Comparison of ENCODE assay signal across 9 cellular contexts in the genomic region with DNA sequence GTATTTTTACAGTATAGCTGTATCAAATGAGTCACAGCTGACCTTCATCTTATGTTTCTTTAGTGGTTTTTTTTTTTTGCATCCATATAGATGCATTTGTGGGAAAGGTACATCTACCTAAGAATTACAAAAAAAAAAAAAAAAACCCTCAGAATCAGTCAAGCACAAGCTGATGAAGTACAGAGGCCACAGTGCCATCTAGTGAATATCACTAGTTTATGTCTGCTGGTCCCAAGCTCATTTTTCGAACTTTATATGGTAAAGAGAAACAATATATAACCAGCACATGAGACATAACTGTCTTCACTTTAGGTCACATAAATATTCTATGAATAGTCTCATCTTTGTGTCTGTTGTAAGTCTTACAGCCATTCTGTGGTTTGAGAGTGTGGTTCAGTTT.
A peak's percentile ranks its signal among the peaks of the same experiment; 100 is the strongest.
DNase-seq lines count a peak whose midpoint lies in the region; ATAC-seq and TF ChIP-seq lines count a peak whose summit lies in the region.
"Had no signal": no experiment of that assay in that cellular context is flagged by ENCODE, and none has a peak within 500 bp of the region (broad histone marks: within the 10 kb centered on the region; RNA-seq: fewer than 3 reads in every experiment).

No MANE protein-coding gene starts in this region.

- CTCF ChIA-PET in PC-3 (lab: Charles Lee): interaction anchor here (0.5 to 1.2 kb wide), 5 partner anchors 111 to 288 kb away, joined by 3 to 18 read pairs (median 7); partner anchors contain the start of gene GDPD2

- DNase-seq in CD1c-positive myeloid dendritic cell (ENCODE audit: extremely low spot score) (peak; percentile 1), PC-3 (peak; percentile 49), glomerular endothelial cell (ENCODE audit: extremely low read depth, low read depth, low spot score) (peak; percentile 4), T-helper 17 cell (no peak), upper lobe of right lung (no peak)

- no peaks in the 10 kb centered on the region for H3K27me3 Mint-ChIP-seq in T-helper 17 cell
- H3K27me3 Mint-ChIP-seq: memory B cell had no signal

- no peaks in the 10 kb centered on the region for H3K4me1 Mint-ChIP-seq in T-helper 17 cell
- H3K4me1 Mint-ChIP-seq: memory B cell had no signal

- no peak overlapping the region for H2AFZ ChIP-seq in PC-3 (ENCODE audit: low read length)

- H3K27me3 ChIP-seq in PC-3 (ENCODE audit: low read length) (peaks cover 16% of the 10 kb centered on the region), upper lobe of right lung (no peaks in the 10 kb centered on the region)

- H3K36me3 ChIP-seq in PC-3 (ENCODE audit: low read depth, low read length) (no peaks in the 10 kb centered on the region), upper lobe of right lung (no peaks in the 10 kb centered on the region)

- H3K4me2 ChIP-seq in PC-3 (ENCODE audit: low read length): no peak overlapping the region

- peak; percentile 58; the same call in 1 of the 2 replicates for TF ChIP-seq CTCF in PC-3 (conservative IDR thresholded peaks at IDR 0.05; ENCODE audit: low read depth, low read length)
- no peak for TF ChIP-seq CTCF in upper lobe of right lung (IDR thresholded peaks at IDR 0.05)

- H3K27ac ChIP-seq in PC-3 (ENCODE audit: low read length) (no peak overlapping the region), upper lobe of right lung (no peak overlapping the region)

- H3K9me2 ChIP-seq in PC-3 (replicated peaks; ENCODE audit: low read length): no peaks in the 10 kb centered on the region

- BruUV-seq in PC-3 (replicated peaks; lab: Mats Ljungman, UMichigan): no TSS peak

- no peaks in the 10 kb centered on the region for H4K20me1 ChIP-seq in PC-3 (ENCODE audit: low read length)

- H3F3A ChIP-seq in PC-3 (ENCODE audit: low read length, unreplicated experiment): no peaks in the 10 kb centered on the region

- H3K36me3 Mint-ChIP-seq in T-helper 17 cell (ENCODE audit: low read depth): no peaks in the 10 kb centered on the region
- H3K36me3 Mint-ChIP-seq: memory B cell had no signal

- no peak overlapping the region for H3K27ac Mint-ChIP-seq in T-helper 17 cell
- H3K27ac Mint-ChIP-seq: memory B cell had no signal

- H3K4me3 ChIP-seq in PC-3 (ENCODE audit: low read length) (no peak overlapping the region), upper lobe of right lung (no peak overlapping the region)

- H3K9ac ChIP-seq in PC-3 (ENCODE audit: low read length): no peak overlapping the region

- H3K4me3 Mint-ChIP-seq in T-helper 17 cell: no peak overlapping the region
- H3K4me3 Mint-ChIP-seq: memory B cell had no signal

- POLR2A ChIA-PET in PC-3 (lab: Charles Lee; ENCODE audit: unreplicated experiment): interaction anchor here (0.5 to 0.6 kb wide), 2 partner anchors 183 to 530 kb away, joined by 3 to 6 read pairs; no protein-coding TSS in a partner anchor

- ATAC-seq in GM18867 (IDR thresholded peaks at IDR 0.05; ENCODE audit: unreplicated experiment): peak; percentile 45
- peak; percentile 50 for ATAC-seq in PC-3
- ATAC-seq in T-helper 17 cell: no peak
- ATAC-seq in GM18870 (IDR thresholded peaks at IDR 0.05; ENCODE audit: unreplicated experiment): no peak
- ATAC-seq in upper lobe of right lung: no peak
- no peak for ATAC-seq in HG03432 (IDR thresholded peaks at IDR 0.05; ENCODE audit: unreplicated experiment)

- H3K79me2 ChIP-seq in PC-3 (ENCODE audit: low read length): no peaks in the 10 kb centered on the region

- no peaks in the 10 kb centered on the region for H3K4me1 ChIP-seq in PC-3 (ENCODE audit: insufficient read depth, low read length)
- H3K4me1 ChIP-seq in upper lobe of right lung: no peaks in the 10 kb centered on the region

- intact Hi-C loops in PC-3 (cut with micrococcal nuclease) (loop anchor here (1.0 kb wide), 2 partner anchors 110 to 210 kb away; no protein-coding TSS in a partner anchor), upper lobe of right lung (cut with DNase I) (no loop called here)

- H3K9me3 ChIP-seq in PC-3 (ENCODE audit: low read length) (no peaks in the 10 kb centered on the region), T-helper 17 cell (ENCODE audit: control insufficient read depth, low read length, poor library complexity, severe bottlenecking) (no peaks in the 10 kb centered on the region), upper lobe of right lung (no peaks in the 10 kb centered on the region)

Comparison
In these comparisons a context has a peak if more than half of its experiments do, and no peak if none do; other contexts are left out.
1. DNase-seq: peak in CD1c-positive myeloid dendritic cell (single experiment), PC-3 (single experiment) and glomerular endothelial cell (single experiment); none in T-helper 17 cell (0 of 3) and upper lobe of right lung (single experiment).
2. ATAC-seq: peak in GM18867 (single experiment) and PC-3 (single experiment); none in T-helper 17 cell (single experiment), GM18870 (single experiment), upper lobe of right lung (single experiment) and HG03432 (single experiment).